In the genomic region with DNA sequence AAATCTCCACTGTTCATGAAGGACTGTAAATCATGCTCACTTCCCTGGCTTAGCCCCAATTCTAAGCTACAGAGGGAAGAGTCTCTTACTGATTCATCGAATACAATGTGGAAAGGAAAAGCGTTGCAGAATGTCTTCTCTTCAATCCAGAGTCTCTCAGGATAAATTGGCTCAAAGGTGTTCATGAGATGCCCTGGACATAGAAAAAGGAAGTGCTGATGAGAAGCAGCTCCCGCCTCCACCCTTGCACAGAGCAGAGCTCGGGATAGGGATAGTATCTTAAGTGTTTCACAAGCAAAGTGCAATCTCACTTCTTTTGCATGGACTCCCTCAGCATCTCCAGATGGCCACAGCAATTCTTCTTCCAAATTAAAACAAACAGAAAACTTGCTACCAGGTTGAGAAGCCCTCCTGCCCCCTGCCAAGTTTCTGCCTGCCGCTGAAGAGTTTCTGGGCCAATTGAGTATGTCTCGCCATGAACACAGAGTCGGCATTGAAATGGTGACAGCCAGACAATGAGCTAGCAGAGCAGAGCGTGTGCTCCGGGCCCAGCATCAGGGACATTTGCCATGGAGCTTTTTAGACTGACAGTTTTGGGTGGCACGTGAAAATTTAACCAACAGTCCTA, we compare ENCODE assay signal across 16 cellular contexts.
"Had no signal": no experiment of that assay in that cellular context is flagged by ENCODE, and none has a peak within 500 bp of the region (broad histone marks: within the 10 kb centered on the region; RNA-seq: fewer than 3 reads in every experiment).

No MANE protein-coding gene starts in this region.

- ATAC-seq: esophagus mucosa; gastroesophageal sphincter; left lobe of liver; mucosa of descending colon; naive thymus-derived CD8-positive, alpha-beta T cell had no signal

- DNase-seq: effector CD4-positive, alpha-beta T cell; foreskin fibroblast; glutamatergic neuron; islet precursor cell; mammary epithelial cell; mucosa of descending colon; naive thymus-derived CD8-positive, alpha-beta T cell; small intestine; stimulated activated CD4-positive, alpha-beta T cell treated with anti-CD3 and anti-CD28 coated beads, Interleukin-12 subunit alpha, Interleukin-12 subunit beta, amount 100 ng/mL, for 4 hours; stimulated activated naive CD4-positive, alpha-beta T cell; trophoblast cell had no signal

- H3K36me3 Mint-ChIP-seq: naive thymus-derived CD8-positive, alpha-beta T cell had no signal

- H3K4me3 Mint-ChIP-seq: naive thymus-derived CD8-positive, alpha-beta T cell had no signal

- H3K27ac Mint-ChIP-seq: naive thymus-derived CD8-positive, alpha-beta T cell had no signal

- H3K4me1 Mint-ChIP-seq: naive thymus-derived CD8-positive, alpha-beta T cell had no signal

- H3K4me3 ChIP-seq: coronary artery, gastroesophageal sphincter, mucosa of descending colon, right atrium auricular region had no signal
